Comparison of ENCODE assay signal across 26 cellular contexts in the genomic region with DNA sequence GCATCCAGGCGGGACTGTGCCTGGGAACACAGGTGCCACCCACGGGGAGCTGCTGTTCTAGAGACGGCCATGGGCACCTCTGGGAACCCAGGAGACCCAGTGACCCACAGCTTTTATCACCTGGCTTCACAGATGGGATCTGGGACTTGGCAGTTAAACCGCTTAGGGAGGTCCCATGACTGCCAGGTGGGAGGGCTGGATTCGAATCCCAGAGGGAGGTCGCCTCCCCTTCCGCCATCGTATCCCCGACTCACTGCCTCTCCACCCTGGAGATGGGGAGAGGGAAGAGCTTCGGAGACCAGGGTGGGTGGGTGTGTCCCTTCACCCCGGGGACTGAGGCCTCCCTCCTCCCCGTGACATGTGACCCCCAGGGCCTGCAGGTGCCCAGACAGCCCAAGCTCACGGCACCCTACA.
"Had no signal": no experiment of that assay in that cellular context is flagged by ENCODE, and none has a peak within 500 bp of the region (broad histone marks: within the 10 kb centered on the region; RNA-seq: fewer than 3 reads in every experiment).

No MANE protein-coding gene starts in this region.

- H3K4me3 Mint-ChIP-seq: activated CD8-positive, alpha-beta T cell treated with anti-CD3 and anti-CD28 coated beads for 36 hours; activated naive CD4-positive, alpha-beta T cell treated with anti-CD3 and anti-CD28 coated beads, Interleukin-2, amount 50 U/mL, for 24 hours; activated T-cell treated with anti-CD3 and anti-CD28 coated beads, Interleukin-2, amount 50 U/mL, for 72 hours had no signal

- H3K9ac ChIP-seq: KMS-11, SK-N-SH had no signal

- H3K4me3 ChIP-seq: breast epithelium, SJCRH30 had no signal

- H3K9me3 Mint-ChIP-seq: activated CD8-positive, alpha-beta T cell treated with anti-CD3 and anti-CD28 coated beads for 36 hours; activated naive CD4-positive, alpha-beta T cell treated with anti-CD3 and anti-CD28 coated beads, Interleukin-2, amount 50 U/mL, for 24 hours; activated T-cell treated with anti-CD3 and anti-CD28 coated beads, Interleukin-2, amount 50 U/mL, for 72 hours; activated T-helper 2 cell treated with anti-CD3 and anti-CD28 coated beads, Interferon-gamma antibody, Interleukin-2, Interleukin-4, amounts not matched to agents 10 μg/mL and 5 μg/mL and 100 μg/mL, durations not matched to agents 14 hours and 24 hours and 36 hours had no signal

- H3K36me3 ChIP-seq: breast epithelium, SJCRH30 had no signal

- DNase-seq: activated CD4-positive, CD25-positive, alpha-beta regulatory T cell; activated CD8-positive, alpha-beta memory T cell treated with anti-CD3 and anti-CD28 coated beads, Interleukin-2, amount 50 U/mL, for 4 hours; activated CD8-positive, alpha-beta T cell treated with anti-CD3 and anti-CD28 coated beads for 36 hours; activated naive CD4-positive, alpha-beta T cell; activated T-cell treated with anti-CD3 and anti-CD28 coated beads, Interleukin-2, amount 50 U/mL, for 72 hours; NCI-H1092; NCI-H1417; NCI-H1930; NCI-H2171; NCI-H2227 treated with DMSO at 0.1 percent for 48 hours; NCI-H446 treated with DMSO at 0.1 percent for 48 hours; NCI-H524 treated with DMSO at 0.1 percent for 48 hours; NCI-H774; NK-92 treated with Interleukin-12 subunit alpha and Interleukin-12 subunit beta, amount 100 ng/mL, for 24 hours; OCI-M1; Right ventricle myocardium superior; RPMI8226; SJCRH30; SK-N-SH; T-helper 1 cell had no signal

- H3K27me3 Mint-ChIP-seq: activated CD8-positive, alpha-beta T cell treated with anti-CD3 and anti-CD28 coated beads for 36 hours had no signal

- H3K9me3 ChIP-seq: breast epithelium, SJCRH30, SK-N-SH had no signal

- H3K4me1 ChIP-seq: breast epithelium, SJCRH30 had no signal

- ATAC-seq: activated CD8-positive, alpha-beta T cell treated with anti-CD3 and anti-CD28 coated beads for 36 hours; activated T-cell treated with anti-CD3 and anti-CD28 coated beads, Interleukin-2, amount 50 U/mL, for 72 hours; Panc1 had no signal

- H3K27ac ChIP-seq: breast epithelium, KMS-11, SJCRH30, VCaP had no signal

- H3K27ac Mint-ChIP-seq: activated CD8-positive, alpha-beta T cell treated with anti-CD3 and anti-CD28 coated beads for 36 hours; activated naive CD4-positive, alpha-beta T cell treated with anti-CD3 and anti-CD28 coated beads, Interleukin-2, amount 50 U/mL, for 24 hours; activated T-cell treated with anti-CD3 and anti-CD28 coated beads, Interleukin-2, amount 50 U/mL, for 72 hours; activated T-helper 2 cell treated with anti-CD3 and anti-CD28 coated beads, Interferon-gamma antibody, Interleukin-2, Interleukin-4, amounts not matched to agents 10 μg/mL and 5 μg/mL and 100 μg/mL, durations not matched to agents 14 hours and 24 hours and 36 hours had no signal

- H3K4me2 ChIP-seq: KMS-11, SK-N-SH had no signal

- H3K36me3 Mint-ChIP-seq: activated naive CD4-positive, alpha-beta T cell treated with anti-CD3 and anti-CD28 coated beads, Interleukin-2, amount 50 U/mL, for 24 hours had no signal
